ENCODE assay signal across 16 cellular contexts in the genomic region with DNA sequence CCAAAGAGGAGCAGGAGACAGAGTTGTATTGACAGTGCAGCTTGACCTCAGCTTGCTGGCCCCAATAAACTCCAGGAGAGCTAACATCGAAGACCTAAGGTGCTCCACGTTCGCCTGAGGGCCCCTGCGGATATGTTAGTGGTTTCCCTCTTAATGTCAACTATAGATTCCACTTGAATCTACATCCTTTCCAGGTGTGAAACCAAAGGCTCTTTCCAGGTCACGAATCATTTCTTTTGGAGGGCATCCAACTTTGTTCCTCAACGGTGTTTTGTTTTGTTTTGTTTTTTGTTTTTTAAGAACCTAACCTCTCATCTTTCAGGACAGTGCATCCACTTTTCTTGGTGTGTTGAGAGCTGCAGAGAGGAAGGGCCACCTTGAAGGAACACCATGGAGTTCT.
DNase-seq lines count a peak whose midpoint lies in the region; ATAC-seq and TF ChIP-seq lines count a peak whose summit lies in the region.
"Had no signal": no experiment of that assay in that cellular context is flagged by ENCODE, and none has a peak within 500 bp of the region (broad histone marks: within the 10 kb centered on the region; RNA-seq: fewer than 3 reads in every experiment).

No MANE protein-coding gene starts in this region.

- no peaks in the 10 kb centered on the region for H3K27me3 Mint-ChIP-seq in MCF 10A (ENCODE audit: insufficient read depth, unreplicated experiment)
- H3K27me3 Mint-ChIP-seq in effector memory CD8-positive, alpha-beta T cell = no peaks in the 10 kb centered on the region

- no peak overlapping the region for H3K4me3 Mint-ChIP-seq in MCF 10A (ENCODE audit: unreplicated experiment)
- no peak overlapping the region for H3K4me3 Mint-ChIP-seq in effector memory CD8-positive, alpha-beta T cell

- peak; percentile 65 for DNase-seq in MCF 10A (ENCODE audit: unreplicated experiment)
- DNase-seq in breast epithelium (ENCODE audit: low spot score in 2 of 2) = no peak
- DNase-seq in NCI-H2107 treated with DMSO at 0.1 percent for 48 hours (lab: John Stamatoyannopoulos, UW; ENCODE audit: unreplicated experiment) = peak; percentile 84
- no peak for DNase-seq in effector memory CD8-positive, alpha-beta T cell
- no peak for DNase-seq in gastrocnemius medialis
- DNase-seq in iPS-NIHi7 (ENCODE audit: extremely low spot score) = no peak
- no peak for DNase-seq in coronary artery (ENCODE audit: low spot score)
- DNase-seq: activated T-cell treated with anti-CD3 and anti-CD28 coated beads, Interleukin-2, amount 50 U/mL, for 1 hour; anterior cingulate cortex; effector CD8-positive, alpha-beta T cell; Karpas-422; NCI-H524; occipital lobe; SK-N-SH had no signal

- POLR2A ChIA-PET in MCF 10A (lab: Yijun Ruan, JAX) = interaction anchor here (0.7 to 6.1 kb wide), 6 partner anchors 8 to 844 kb away, joined by 3 to 65 read pairs (median 4); no protein-coding TSS in a partner anchor

- H3K36me3 Mint-ChIP-seq in MCF 10A (ENCODE audit: insufficient read depth, unreplicated experiment) = peaks cover 5% of the 10 kb centered on the region
- H3K36me3 Mint-ChIP-seq in effector memory CD8-positive, alpha-beta T cell (ENCODE audit: insufficient read depth) = no peaks in the 10 kb centered on the region

- H3K36me3 ChIP-seq in breast epithelium (no peaks in the 10 kb centered on the region), gastrocnemius medialis (no peaks in the 10 kb centered on the region)
- H3K36me3 ChIP-seq: vagina had no signal

- H3K27ac Mint-ChIP-seq in MCF 10A (ENCODE audit: low read depth, unreplicated experiment) = peak overlapping the region; percentile 67
- H3K27ac Mint-ChIP-seq in effector memory CD8-positive, alpha-beta T cell = no peak overlapping the region

- H3K4me3 ChIP-seq in breast epithelium (no peak overlapping the region), gastrocnemius medialis (peak overlapping the region in 2 of 4 donors; percentile 24 to 39), coronary artery (no peak overlapping the region)
- H3K4me3 ChIP-seq: vagina had no signal

- TF ChIP-seq POLR2A in breast epithelium (IDR thresholded peaks at IDR 0.05) = no peak
- no peak for TF ChIP-seq POLR2A in gastrocnemius medialis (IDR thresholded peaks at IDR 0.05)

- ATAC-seq in effector memory CD8-positive, alpha-beta T cell (replicated peaks) = peak; percentile 55
- ATAC-seq in gastrocnemius medialis = no peak
- no peak for ATAC-seq in GM21825 (IDR thresholded peaks at IDR 0.05; ENCODE audit: unreplicated experiment)

- no TSS peak for BruUV-seq in MCF 10A (replicated peaks; lab: Mats Ljungman, UMichigan)

- CTCF ChIA-PET in MCF 10A (lab: Yijun Ruan, JAX) = interaction anchor here (0.5 to 28.2 kb wide), 9 partner anchors 10 to 1494 kb away, joined by 3 to 687 read pairs (median 4); no protein-coding TSS in a partner anchor

- intact Hi-C loops in MCF 10A (cut with micrococcal nuclease) = no loop called here
- intact Hi-C loops in breast epithelium (cut with DNase I; ENCODE audit: low total_unique reads) = no loop called here
- intact Hi-C loops in gastrocnemius medialis (cut with DNase I; ENCODE audit: low total_unique reads) = no loop called here

- no peaks in the 10 kb centered on the region for H3K9me3 ChIP-seq in breast epithelium
- H3K9me3 ChIP-seq in gastrocnemius medialis = no peaks in the 10 kb centered on the region
- H3K9me3 ChIP-seq: SK-N-SH, vagina had no signal

- peak overlapping the region in 1 of 2 donors; percentile 20 for H3K27ac ChIP-seq in breast epithelium
- peak overlapping the region; percentile 74 to 88 (median 82) for H3K27ac ChIP-seq in gastrocnemius medialis
- H3K27ac ChIP-seq in coronary artery = no peak overlapping the region
- H3K27ac ChIP-seq: vagina had no signal

- in situ Hi-C loops in gastrocnemius medialis (cut with MboI; ENCODE audit: low sequenced_read_pairs in 4 of 4) = loop anchor here in 1 of 4 donors (5.0 kb wide), 1 partner anchor 86 kb away; no protein-coding TSS in a partner anchor

- no peaks in the 10 kb centered on the region for H3K9me3 Mint-ChIP-seq in MCF 10A (ENCODE audit: unreplicated experiment)
- no peaks in the 10 kb centered on the region for H3K9me3 Mint-ChIP-seq in effector memory CD8-positive, alpha-beta T cell

- H3K4me1 ChIP-seq in breast epithelium = peaks cover 0 to 16% of the 10 kb centered on the region in 2 donors
- peaks cover 53 to 79% of the 10 kb centered on the region in 2 donors for H3K4me1 ChIP-seq in gastrocnemius medialis

- H3K27me3 ChIP-seq in breast epithelium = no peaks in the 10 kb centered on the region
- H3K27me3 ChIP-seq in gastrocnemius medialis = no peaks in the 10 kb centered on the region
- H3K27me3 ChIP-seq: vagina had no signal

- H3K4me1 Mint-ChIP-seq in MCF 10A (ENCODE audit: insufficient read depth, unreplicated experiment) = peaks cover 40% of the 10 kb centered on the region
- H3K4me1 Mint-ChIP-seq in effector memory CD8-positive, alpha-beta T cell (ENCODE audit: low read depth in 2 of 2) = peaks cover under 1 to 3% of the 10 kb centered on the region in 2 donors

- no peak for TF ChIP-seq CTCF in MCF 10A (IDR thresholded peaks at IDR 0.05; ENCODE audit: unreplicated experiment)
- TF ChIP-seq CTCF in breast epithelium (IDR thresholded peaks at IDR 0.05) = no peak
- no peak for TF ChIP-seq CTCF in gastrocnemius medialis (IDR thresholded peaks at IDR 0.05 in 4 of 5, conservative IDR thresholded peaks at IDR 0.05 in 1 of 5)
- no peak for TF ChIP-seq CTCF in coronary artery (IDR thresholded peaks at IDR 0.05)

Comparison
In these comparisons a context has a peak if more than half of its experiments do, and no peak if none do; other contexts are left out.
1. DNase-seq: peak in MCF 10A (single experiment) and NCI-H2107 treated with DMSO at 0.1 percent for 48 hours (single experiment); none in breast epithelium (0 of 2), effector memory CD8-positive, alpha-beta T cell (0 of 3), gastrocnemius medialis (0 of 2), iPS-NIHi7 (single experiment) and coronary artery (single experiment).
2. H3K27ac ChIP-seq: peak in gastrocnemius medialis (4 of 4); none in coronary artery (0 of 2).